In the genomic region with DNA sequence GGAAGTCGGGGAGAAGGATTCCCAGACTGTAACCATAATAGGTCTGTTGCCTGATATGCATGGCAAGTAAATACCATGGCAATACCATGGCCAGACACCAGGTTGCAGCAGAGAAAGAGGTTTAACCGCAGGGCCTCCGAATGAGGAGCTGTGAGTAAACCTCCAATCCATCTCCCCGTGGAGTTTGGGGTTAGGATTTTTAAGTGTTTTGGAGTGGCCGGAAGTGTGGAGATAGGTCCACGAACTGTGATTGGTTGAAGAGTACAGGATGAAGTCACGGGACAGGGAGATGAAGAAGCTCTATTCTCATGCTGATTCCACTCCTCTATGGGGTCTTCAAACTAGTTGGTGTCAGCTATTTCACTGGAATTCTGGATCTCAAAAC, we compare ENCODE assay signal across 8 cellular contexts.
DNase-seq lines count a peak whose midpoint lies in the region; ATAC-seq and TF ChIP-seq lines count a peak whose summit lies in the region.

No MANE protein-coding gene starts in this region.

- H3K4me3 ChIP-seq in WI38 (ENCODE audit: low read depth, low read length) (no peak overlapping the region), lower leg skin (ENCODE audit: low read depth, poor library complexity, severe bottlenecking) (no peak overlapping the region)

- TF ChIP-seq POLR2A in lower leg skin (IDR thresholded peaks at IDR 0.05): no peak

- 3 to 5% methylated on average over 7 of the region's 7 CpGs for WGBS in lower leg skin, 2 donors

- H3K27ac ChIP-seq in C4-2B: no peak overlapping the region

- ATAC-seq in GM18870 (IDR thresholded peaks at IDR 0.05; ENCODE audit: unreplicated experiment) (peak; percentile 81), HG03045 (IDR thresholded peaks at IDR 0.05; ENCODE audit: unreplicated experiment) (peak; percentile 70)

- TF ChIP-seq CTCF in C4-2B (conservative IDR thresholded peaks at IDR 0.05): peak; percentile 89
- TF ChIP-seq CTCF in WI38 (IDR thresholded peaks at IDR 0.05; ENCODE audit: low read depth, low read length): peak; percentile 24; the same call in 1 of the 2 replicates
- TF ChIP-seq CTCF in lower leg skin (IDR thresholded peaks at IDR 0.05): peak in 1 of 3 donors; percentile 74

- intact Hi-C loops in lower leg skin (cut with DNase I; ENCODE audit: low total_unique reads): no loop called here

- peak; percentile 77 for DNase-seq in NCI-H2107 treated with DMSO at 0.1 percent for 48 hours (lab: John Stamatoyannopoulos, UW; ENCODE audit: unreplicated experiment)
- DNase-seq in dermis microvascular lymphatic vessel endothelial cell (ENCODE audit: low read depth in 2 of 2): peak; percentile 72 to 79
- DNase-seq in lower leg skin (ENCODE audit: low spot score in 2 of 2): peak; percentile 87 to 94
- peak; percentile 4 for DNase-seq in stimulated activated CD8-positive, alpha-beta memory T cell treated with anti-CD3 and anti-CD28 coated beads, Interleukin-15, amount 100 ng/mL, for 24 hours (ENCODE audit: low read depth)

Comparison
In these comparisons a context has a peak if more than half of its experiments do, and no peak if none do; other contexts are left out.
1. DNase-seq: peak in every context shown above with its lines; median percentile 90 in lower leg skin; 77 in NCI-H2107 treated with DMSO at 0.1 percent for 48 hours; 76 in dermis microvascular lymphatic vessel endothelial cell; 4 in stimulated activated CD8-positive, alpha-beta memory T cell treated with anti-CD3 and anti-CD28 coated beads, Interleukin-15, amount 100 ng/mL, for 24 hours.